8 cellular contexts compared by ENCODE assay signal in genomic region chr10:119250641-119251314, GRCh38. TPM values are rescaled to one million over a fixed set of nuclear protein-coding genes. Genes with fewer than 3 reads are reported as not detected.
A peak's percentile ranks its signal among the peaks of the same experiment; 100 is the strongest.
DNase-seq lines count a peak whose midpoint lies in the region; ATAC-seq and TF ChIP-seq lines count a peak whose summit lies in the region.

No MANE protein-coding gene starts in this region.

- peaks cover 11% of the 10 kb centered on the region for H3K4me1 Mint-ChIP-seq in Calu3 (ENCODE audit: low read depth, unreplicated experiment)

- no peaks in the 10 kb centered on the region for H3K9me3 Mint-ChIP-seq in Calu3 (ENCODE audit: low read depth, unreplicated experiment)

- WGBS in lung, 2 donors, result 40 to 52% methylated on average over 10 of the region's 10 CpGs
- 62% methylated on average over 10 of the region's 10 CpGs for WGBS in prostate gland

- H3K27me3 ChIP-seq in A673 (replicated peaks; ENCODE audit: insufficient read depth, low read depth, low read length, poor library complexity), result no peaks in the 10 kb centered on the region
- H3K27me3 ChIP-seq in breast epithelium, result no peaks in the 10 kb centered on the region
- no peaks in the 10 kb centered on the region for H3K27me3 ChIP-seq in lung (ENCODE audit: control insufficient read depth, insufficient read depth)
- H3K27me3 ChIP-seq in prostate gland (replicated peaks; ENCODE audit: insufficient read depth), result no peaks in the 10 kb centered on the region

- no peaks in the 10 kb centered on the region for H3K36me3 ChIP-seq in A673 (ENCODE audit: insufficient read depth, low read length, poor library complexity, severe bottlenecking)
- H3K36me3 ChIP-seq in breast epithelium, result no peaks in the 10 kb centered on the region
- H3K36me3 ChIP-seq in lung (ENCODE audit: control insufficient read depth in 2 of 2, insufficient read depth in 2 of 2, low read length in 2 of 2), result no peaks in the 10 kb centered on the region
- H3K36me3 ChIP-seq in prostate gland, result no peaks in the 10 kb centered on the region

- H3K27me3 Mint-ChIP-seq in Calu3 (ENCODE audit: unreplicated experiment), result no peaks in the 10 kb centered on the region

- H3K27ac ChIP-seq in A673 (ENCODE audit: low read depth, low read length, poor library complexity, severe bottlenecking) (peak overlapping the region; percentile 80), breast epithelium (peak overlapping the region; percentile 84 to 95), lung (ENCODE audit: low read depth in 1 of 2, low read length in 1 of 2) (peak overlapping the region; percentile 75 to 80), prostate gland (no peak overlapping the region)

- H3K27ac Mint-ChIP-seq in Calu3 (ENCODE audit: unreplicated experiment), result no peak overlapping the region

- H3K4me1 ChIP-seq in A673 (ENCODE audit: insufficient read depth, low read length, poor library complexity, severe bottlenecking), result peaks cover 51% of the 10 kb centered on the region
- peaks cover 0 to 8% of the 10 kb centered on the region in 2 donors for H3K4me1 ChIP-seq in breast epithelium
- peaks cover 36 to 41% of the 10 kb centered on the region in 2 donors for H3K4me1 ChIP-seq in lung (ENCODE audit: control insufficient read depth in 2 of 2, insufficient read depth in 2 of 2, low read length in 2 of 2)
- H3K4me1 ChIP-seq in prostate gland (replicated peaks), result no peaks in the 10 kb centered on the region

- BruUV-seq in A673 (replicated peaks; lab: Mats Ljungman, UMichigan) (no TSS peak), Calu3 (replicated peaks; lab: Mats Ljungman, UMichigan) (no TSS peak)

- no peak for TF ChIP-seq POLR2A in breast epithelium (IDR thresholded peaks at IDR 0.05)
- no peak for TF ChIP-seq POLR2A in prostate gland (IDR thresholded peaks at IDR 0.05)

- no peak for TF ChIP-seq CTCF in A673 (conservative IDR thresholded peaks at IDR 0.05; ENCODE audit: low read depth, low read length)
- TF ChIP-seq CTCF in breast epithelium (IDR thresholded peaks at IDR 0.05), result no peak
- no peak for TF ChIP-seq CTCF in lung (IDR thresholded peaks at IDR 0.05; ENCODE audit: control extremely low read depth, extremely low read depth)
- TF ChIP-seq CTCF in prostate gland (IDR thresholded peaks at IDR 0.05), result no peak
- no peak for TF ChIP-seq CTCF in Calu3 (IDR thresholded peaks at IDR 0.05; ENCODE audit: unreplicated experiment)

- DNase-seq in A673 (ENCODE audit: low spot score), result peak; percentile 66
- no peak for DNase-seq in breast epithelium (ENCODE audit: low spot score in 2 of 2)
- DNase-seq in lung (ENCODE audit: low spot score), result no peak
- DNase-seq in prostate gland (ENCODE audit: low spot score), result no peak
- DNase-seq in activated effector memory CD4-positive, alpha-beta T cell treated with Interleukin-2 at 50 U/mL for 16 hours, result no peak
- DNase-seq in hippocampal formation (lab: John Stamatoyannopoulos, UW), result no peak
- DNase-seq in Calu3, result no peak

- H3K4me3 Mint-ChIP-seq in Calu3 (ENCODE audit: low read depth, unreplicated experiment), result no peak overlapping the region

- no peaks in the 10 kb centered on the region for H3K9me3 ChIP-seq in A673 (ENCODE audit: low read depth, low read length, poor library complexity, severe bottlenecking)
- no peaks in the 10 kb centered on the region for H3K9me3 ChIP-seq in breast epithelium
- H3K9me3 ChIP-seq in lung (ENCODE audit: control insufficient read depth in 2 of 2, insufficient read depth in 1 of 2, low read length in 1 of 2), result no peaks in the 10 kb centered on the region
- H3K9me3 ChIP-seq in prostate gland, result no peaks in the 10 kb centered on the region

- H3K4me3 ChIP-seq in A673 (ENCODE audit: low read depth, low read length, poor library complexity, severe bottlenecking) (peak overlapping the region; percentile 17), breast epithelium (no peak overlapping the region), lung (no peak overlapping the region), prostate gland (no peak overlapping the region)

- intact Hi-C loops in A673 (cut with micrococcal nuclease; ENCODE audit: unreplicated experiment) (no loop called here), breast epithelium (cut with DNase I; ENCODE audit: low total_unique reads) (loop anchor here (2.0 kb wide), 1 partner anchor 34 kb away; no protein-coding TSS in a partner anchor), prostate gland (cut with DNase I) (loop anchor here (5.0 kb wide), 1 partner anchor 43 kb away; the partner anchor contains the start of gene GRK5), Calu3 (cut with micrococcal nuclease; ENCODE audit: unreplicated experiment) (no loop called here)

- CTCF ChIA-PET in A673 (lab: Charles Lee), result interaction anchor here (0.5 to 1.2 kb wide), 3 partner anchors 13 to 41 kb away, joined by 3 to 4 read pairs (median 4); no protein-coding TSS in a partner anchor
- CTCF ChIA-PET in Calu3 (lab: Charles Lee), result no interaction called here

- POLR2A ChIA-PET in A673 (lab: Charles Lee; ENCODE audit: low non-redundant PET), result interaction anchor here (0.6 kb wide), 1 partner anchor 572 kb away, joined by 4 read pairs; no protein-coding TSS in a partner anchor

- no peaks in the 10 kb centered on the region for H3K36me3 Mint-ChIP-seq in Calu3 (ENCODE audit: insufficient read depth, unreplicated experiment)

- peak; percentile 61 for ATAC-seq in HG02870 (IDR thresholded peaks at IDR 0.05; ENCODE audit: unreplicated experiment)
- no peak for ATAC-seq in lung (ENCODE audit: insufficient read depth, low FRiP score)

RNA-seq across cellular contexts. Expression of gene GRK5, which starts 43.4 kb away (rescaled TPM):
- total RNA-seq in A673 (2021) (54.7 and 58.2 TPM in 2 replicates), breast epithelium (10 to 100 TPM; 14.9 to 20.6 (median 15.2) TPM), lung (10 to 100 TPM; 42.7 to 43.1 TPM), prostate gland (10 to 100 TPM in 1 of 2 donors, 1 to 10 TPM in 1; 4.8 to 10.6 TPM), Calu3 (2022) (2.4 and 4.4 TPM in 2 replicates)
- 10 to 100 TPM; 18.5 to 37.9 TPM for polyA plus RNA-seq in lung

Comparison
In these comparisons a context has a peak if more than half of its experiments do, and no peak if none do; other contexts are left out.
1. H3K27ac ChIP-seq: peak in A673 (single experiment), breast epithelium (2 of 2) and lung (2 of 2); none in prostate gland (0 of 2).
2. intact Hi-C loops: an anchor here in breast epithelium (2.0 kb wide) and prostate gland (5.0 kb wide); none called in A673 and Calu3.